Comparison of ENCODE assay signal across 8 cellular contexts in the genomic region with DNA sequence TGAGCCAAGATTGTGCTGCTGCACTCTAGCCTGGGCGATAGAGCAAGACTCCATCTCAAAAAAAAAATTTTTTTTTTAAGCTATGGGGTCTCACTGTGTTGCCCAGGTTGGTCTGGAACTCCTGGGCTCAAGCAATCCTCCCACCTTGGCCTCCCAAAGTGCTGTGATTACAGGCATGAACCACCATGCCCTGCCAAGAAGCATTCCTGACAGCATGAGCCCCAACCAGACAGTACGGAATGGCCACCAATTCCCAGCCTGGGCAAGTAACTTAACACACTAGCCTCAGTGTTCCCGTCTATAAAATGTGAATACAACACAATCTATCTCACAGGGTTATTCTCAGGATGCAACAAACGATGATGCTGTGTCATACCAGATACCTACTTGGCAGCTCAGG. TPM values are rescaled to one million over a fixed set of nuclear protein-coding genes. Genes with fewer than 3 reads are reported as not detected.
DNase-seq lines count a peak whose midpoint lies in the region; ATAC-seq and TF ChIP-seq lines count a peak whose summit lies in the region.

No MANE protein-coding gene starts in this region.

- peak overlapping the region in 7 of 10 donors; percentile 72 to 95 (median 78) for H3K4me3 ChIP-seq in heart right ventricle
- H3K4me3 ChIP-seq in right atrium auricular region, result peak overlapping the region in 1 of 2 donors; percentile 81
- H3K4me3 ChIP-seq in kidney epithelial cell (ENCODE audit: low read depth, low read length), result peak overlapping the region; percentile 90
- peak overlapping the region in 2 of 4 donors; percentile 81 to 97 for H3K4me3 ChIP-seq in transverse colon

- TF ChIP-seq CTCF in heart right ventricle (IDR thresholded peaks at IDR 0.05), result no peak
- TF ChIP-seq CTCF in right atrium auricular region (IDR thresholded peaks at IDR 0.05), result no peak
- TF ChIP-seq CTCF in kidney epithelial cell (IDR thresholded peaks at IDR 0.05; ENCODE audit: insufficient read depth, low read length, poor library complexity, severe bottlenecking), result no peak
- TF ChIP-seq CTCF in transverse colon (IDR thresholded peaks at IDR 0.05), result no peak

- no peak for ATAC-seq in heart right ventricle

- peak overlapping the region; percentile 93 for H3K4me3 Mint-ChIP-seq in activated naive CD8-positive, alpha-beta T cell treated with anti-CD3 and anti-CD28 coated beads for 36 hours

- H3K27ac Mint-ChIP-seq in activated naive CD8-positive, alpha-beta T cell treated with anti-CD3 and anti-CD28 coated beads for 36 hours, result no peak overlapping the region

- peaks cover 34% of the 10 kb centered on the region for H3K4me1 Mint-ChIP-seq in activated naive CD8-positive, alpha-beta T cell treated with anti-CD3 and anti-CD28 coated beads for 36 hours

- H3K4me1 ChIP-seq in heart right ventricle (peaks cover 15 to 66% (median 54%) of the 10 kb centered on the region in 9 donors), right atrium auricular region (peaks cover 0 to 63% of the 10 kb centered on the region in 2 donors), transverse colon (peaks cover 17 to 64% (median 48%) of the 10 kb centered on the region in 4 donors)

- peaks cover 34% of the 10 kb centered on the region for H3K36me3 Mint-ChIP-seq in activated naive CD8-positive, alpha-beta T cell treated with anti-CD3 and anti-CD28 coated beads for 36 hours

- intact Hi-C loops in heart right ventricle (cut with DNase I) (loop anchor here in 1 of 10 donors (10.0 kb wide), 1 partner anchor 91 kb away; the partner anchor contains the start of gene DCP1A), transverse colon (cut with DNase I; ENCODE audit: low total_unique reads) (loop anchor here (10.0 kb wide), 1 partner anchor 631 kb away; the partner anchor contains the start of gene ACTR8)

- DNase-seq in heart right ventricle (no peak), right atrium auricular region (ENCODE audit: low spot score) (no peak), kidney epithelial cell (ENCODE audit: low read depth) (no peak), transverse colon (no peak), pons (ENCODE audit: low spot score) (no peak), NCI-H446 treated with DMSO at 0.1 percent for 48 hours (lab: John Stamatoyannopoulos, UW) (no peak), NCI-H1930 (lab: John Stamatoyannopoulos, UW) (no peak)
- no peak for DNase-seq in activated naive CD8-positive, alpha-beta T cell treated with anti-CD3 and anti-CD28 coated beads for 36 hours

- H3K27ac ChIP-seq in heart right ventricle, result peak overlapping the region in 5 of 10 donors; percentile 21 to 92 (median 88)
- no peak overlapping the region for H3K27ac ChIP-seq in right atrium auricular region
- peak overlapping the region; percentile 83 to 99 (median 95) for H3K27ac ChIP-seq in transverse colon

- no peak for TF ChIP-seq POLR2A in transverse colon (IDR thresholded peaks at IDR 0.05)

- WGBS in heart right ventricle, 2 donors, result 77 to 79% methylated on average over 4 of the region's 4 CpGs
- WGBS in transverse colon (ENCODE audit: low coverage in 1 of 2), 2 donors, result 76% methylated on average over 4 of the region's 4 CpGs; no CpG with 5 or more reads in 1 of the 2 donors

- no peaks in the 10 kb centered on the region for H3K27me3 Mint-ChIP-seq in activated naive CD8-positive, alpha-beta T cell treated with anti-CD3 and anti-CD28 coated beads for 36 hours

- in situ Hi-C loops in transverse colon (cut with MboI; ENCODE audit: low pct_ligation_motif_present in 1 of 4, low pct_unique_long_range_greater_than_20kb in 1 of 4, low sequenced_read_pairs in 3 of 4), result no loop called here

- H3K9me3 ChIP-seq in heart right ventricle, result no peaks in the 10 kb centered on the region
- H3K9me3 ChIP-seq in right atrium auricular region, result no peaks in the 10 kb centered on the region
- no peaks in the 10 kb centered on the region for H3K9me3 ChIP-seq in transverse colon

- no peaks in the 10 kb centered on the region for H3K36me3 ChIP-seq in heart right ventricle
- H3K36me3 ChIP-seq in right atrium auricular region, result no peaks in the 10 kb centered on the region
- peaks cover 2% of the 10 kb centered on the region for H3K36me3 ChIP-seq in kidney epithelial cell (ENCODE audit: control insufficient read depth, insufficient read depth, low read length)
- H3K36me3 ChIP-seq in transverse colon, result no peaks in the 10 kb centered on the region

- H3K27me3 ChIP-seq in heart right ventricle (no peaks in the 10 kb centered on the region), right atrium auricular region (no peaks in the 10 kb centered on the region), kidney epithelial cell (ENCODE audit: control insufficient read depth, insufficient read depth, low read length) (no peaks in the 10 kb centered on the region), transverse colon (no peaks in the 10 kb centered on the region)

- no peak for TF ChIP-seq EP300 in transverse colon (IDR thresholded peaks at IDR 0.05; ENCODE audit: low read depth)

- H3K9me3 Mint-ChIP-seq in activated naive CD8-positive, alpha-beta T cell treated with anti-CD3 and anti-CD28 coated beads for 36 hours, result no peaks in the 10 kb centered on the region

RNA-seq across cellular contexts. Expression of gene TKT, which starts 2.1 kb away (rescaled TPM):
- total RNA-seq in heart right ventricle (10 to 100 TPM; 16.5 to 81.8 (median 25.1) TPM), right atrium auricular region (10 to 100 TPM; 48.8 to 62.8 TPM), kidney epithelial cell (368 and 373 TPM in 2 replicates), transverse colon (100 to 1,000 TPM in 3 of 4 donors, 10 to 100 TPM in 1; 97.3 to 338 (median 167) TPM)
- polyA plus RNA-seq in heart right ventricle, result 10 to 100 TPM; 54.6 to 91.4 TPM
- 100 to 1,000 TPM; 285 to 287 TPM for total RNA-seq in activated naive CD8-positive, alpha-beta T cell treated with anti-CD3 and anti-CD28 coated beads for 36 hours

Comparison
In these comparisons a context has a peak if more than half of its experiments do, and no peak if none do; other contexts are left out.
1. H3K27ac ChIP-seq: peak in transverse colon (4 of 4); none in right atrium auricular region (0 of 2).